In genomic region chr5:178264044-178264443, GRCh38 we compare ENCODE assay signal across 8 cellular contexts.
"Had no signal": no experiment of that assay in that cellular context is flagged by ENCODE, and none has a peak within 500 bp of the region (broad histone marks: within the 10 kb centered on the region; RNA-seq: fewer than 3 reads in every experiment).

No MANE protein-coding gene starts in this region.

- ATAC-seq: GM12878 had no signal

- H3K4me3 ChIP-seq: GM12878 had no signal

- DNase-seq: GDM1, GF-D8 had no signal

- FAIRE-seq: G401.6, GM12878, GM12891, GM12892, GM18507, GM19239 had no signal
